ENCODE assay signal across 21 cellular contexts in the genomic region with DNA sequence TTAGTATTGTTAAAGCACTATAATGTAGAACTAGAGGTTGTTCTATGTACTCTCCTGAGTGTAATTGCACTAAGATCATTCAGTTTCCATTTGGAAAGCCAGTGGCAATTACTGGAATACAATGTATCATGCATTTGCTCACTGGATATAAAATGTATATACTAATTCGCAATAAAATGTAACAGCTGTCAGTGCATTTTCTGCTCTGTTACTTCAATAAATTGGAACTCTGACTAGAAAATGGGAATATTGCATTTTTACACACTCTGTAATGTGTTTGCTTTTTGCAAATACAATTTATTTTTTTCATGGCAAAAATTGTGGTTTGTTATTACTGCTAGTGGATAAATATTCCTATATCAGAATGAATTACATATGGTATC.
"Had no signal": no experiment of that assay in that cellular context is flagged by ENCODE, and none has a peak within 500 bp of the region (broad histone marks: within the 10 kb centered on the region; RNA-seq: fewer than 3 reads in every experiment).

No MANE protein-coding gene starts in this region.

- H3K4me1 ChIP-seq: esophagus muscularis mucosa, gastrocnemius medialis, heart right ventricle, left lung, lower lobe of right lung had no signal

- H3K9me3 ChIP-seq: esophagus muscularis mucosa, gastrocnemius medialis, left lung, mucosa of descending colon had no signal

- H3K4me3 Mint-ChIP-seq: mesothelial cell of epicardium, naive B cell had no signal

- H3K4me1 Mint-ChIP-seq: mesothelial cell of epicardium, naive B cell had no signal

- H3K36me3 Mint-ChIP-seq: mesothelial cell of epicardium, naive B cell had no signal

- H3K4me3 ChIP-seq: coronary artery, esophagus muscularis mucosa, gastrocnemius medialis, heart right ventricle, left lung, lower lobe of right lung, mucosa of descending colon had no signal

- H3K27ac ChIP-seq: coronary artery, dorsolateral prefrontal cortex, esophagus muscularis mucosa, gastrocnemius medialis, heart right ventricle, left lung, lower lobe of right lung had no signal

- H3K36me3 ChIP-seq: esophagus muscularis mucosa, gastrocnemius medialis, heart right ventricle, left lung, lower lobe of right lung had no signal

- H3K27me3 ChIP-seq: dorsolateral prefrontal cortex, left lung had no signal

- DNase-seq: dermis blood vessel endothelial cell; dorsolateral prefrontal cortex; effector CD4-positive, alpha-beta T cell; effector memory CD4-positive, alpha-beta T cell; foreskin fibroblast; foreskin melanocyte; gastrocnemius medialis; glutamatergic neuron; head of caudate nucleus; heart right ventricle; hippocampal formation; left cardiac atrium; left lung; left ventricle myocardium superior; lower lobe of right lung; mesenchymal stem cell; mucosa of descending colon; naive B cell had no signal

- H3K27ac Mint-ChIP-seq: mesothelial cell of epicardium, naive B cell had no signal

- H3K27me3 Mint-ChIP-seq: naive B cell had no signal

- H3K9me3 Mint-ChIP-seq: mesothelial cell of epicardium had no signal
